In genomic region chr3:133106169-133106568, GRCh38 we compare ENCODE assay signal across 18 cellular contexts.
A peak's percentile ranks its signal among the peaks of the same experiment; 100 is the strongest.
DNase-seq lines count a peak whose midpoint lies in the region; ATAC-seq and TF ChIP-seq lines count a peak whose summit lies in the region.
"Had no signal": no experiment of that assay in that cellular context is flagged by ENCODE, and none has a peak within 500 bp of the region (broad histone marks: within the 10 kb centered on the region; RNA-seq: fewer than 3 reads in every experiment).

No MANE protein-coding gene starts in this region.

- no peaks in the 10 kb centered on the region for H3K9me2 ChIP-seq in hepatocyte (replicated peaks; ENCODE audit: insufficient read depth)

- peak; percentile 48 for ATAC-seq in left ventricle myocardium superior
- ATAC-seq in right cardiac atrium = peak; percentile 34 to 73
- ATAC-seq: A549, GM23338, HCT116, HepG2 had no signal

- TF ChIP-seq CTCF in right atrium auricular region (IDR thresholded peaks at IDR 0.05) (no peak), hepatocyte (IDR thresholded peaks at IDR 0.05; ENCODE audit: poor library complexity) (no peak)

- H3K36me3 ChIP-seq in right atrium auricular region = no peaks in the 10 kb centered on the region
- no peaks in the 10 kb centered on the region for H3K36me3 ChIP-seq in hepatocyte (replicated peaks; ENCODE audit: insufficient read depth, low read depth)

- no peaks in the 10 kb centered on the region for H4K20me1 ChIP-seq in hepatocyte (ENCODE audit: insufficient read depth, poor library complexity, severe bottlenecking)

- H3K4me1 ChIP-seq in right atrium auricular region = peaks cover 0 to 8% of the 10 kb centered on the region in 2 donors
- H3K4me1 ChIP-seq in right cardiac atrium (ENCODE audit: control insufficient read depth, insufficient read depth, low read length) = peaks cover 3% of the 10 kb centered on the region
- no peaks in the 10 kb centered on the region for H3K4me1 ChIP-seq in hepatocyte (ENCODE audit: insufficient read depth)
- H3K4me1 ChIP-seq: A549, Caco-2 had no signal

- H3K27ac ChIP-seq in right atrium auricular region = no peak overlapping the region
- no peak overlapping the region for H3K27ac ChIP-seq in right cardiac atrium (ENCODE audit: low read length)
- no peak overlapping the region for H3K27ac ChIP-seq in hepatocyte
- H3K27ac ChIP-seq: 22Rv1, A549, C4-2B had no signal

- DNase-seq in NCI-H82 (lab: John Stamatoyannopoulos, UW) (peak; percentile 22), NCI-H82 treated with DMSO at 0.1 percent for 48 hours (lab: John Stamatoyannopoulos, UW; ENCODE audit: unreplicated experiment) (no peak), left ventricle myocardium superior (no peak), right atrium auricular region (ENCODE audit: low spot score) (no peak), right cardiac atrium (no peak), pons (ENCODE audit: low spot score) (no peak), hepatocyte (ENCODE audit: low spot score) (no peak)
- DNase-seq: AML-193; Caco-2; CD4-positive, alpha-beta T cell; H7; HFFc6 had no signal

- no peak overlapping the region for H2AFZ ChIP-seq in hepatocyte
- H2AFZ ChIP-seq: GM23338 had no signal

- no peak overlapping the region for H3K4me3 ChIP-seq in right atrium auricular region
- H3K4me3 ChIP-seq in right cardiac atrium (ENCODE audit: low read length) = no peak overlapping the region
- H3K4me3 ChIP-seq in hepatocyte = no peak overlapping the region
- H3K4me3 ChIP-seq: A549, GM23338 had no signal

- 56% methylated on average over 1 of the region's 1 CpG for WGBS in right cardiac atrium
- WGBS in hepatocyte (ENCODE audit: low lambda C conversion rate, missing lambda C conversion rate) = 76% methylated on average over 1 of the region's 1 CpG

- H3K9me3 ChIP-seq in right atrium auricular region (no peaks in the 10 kb centered on the region), right cardiac atrium (ENCODE audit: control insufficient read depth, low read length) (no peaks in the 10 kb centered on the region), hepatocyte (ENCODE audit: low read depth) (no peaks in the 10 kb centered on the region)
- H3K9me3 ChIP-seq: A549 had no signal

- no peaks in the 10 kb centered on the region for H3K27me3 ChIP-seq in right atrium auricular region
- no peaks in the 10 kb centered on the region for H3K27me3 ChIP-seq in right cardiac atrium (ENCODE audit: control insufficient read depth, insufficient read depth)
- no peaks in the 10 kb centered on the region for H3K27me3 ChIP-seq in hepatocyte

- intact Hi-C loops in left ventricle myocardium superior (cut with micrococcal nuclease) (no loop called here), right cardiac atrium (cut with DNase I) (no loop called here)

- H3K79me2 ChIP-seq in hepatocyte = no peaks in the 10 kb centered on the region

- no peak overlapping the region for H3K4me2 ChIP-seq in hepatocyte
- H3K4me2 ChIP-seq: A549, GM23338 had no signal
